In genomic region chr12:12356886-12357696, GRCh38 we compare ENCODE assay signal across 1 cellular context.
TF ChIP-seq lines count a peak whose summit lies in the region.

TSS of gene BORCS5 (plus strand) at chr12:12357078. CDS start at chr12:12357452, 374 bp downstream.

TF ChIP-seq in HepG2, 621 proteins besides CTCF, POLR2A, EP300 and RAD21 (continued from another document and continues in another):
- TF ChIP-seq PRDM15 (CRISPR knock-in tag; IDR thresholded peaks at IDR 0.05), result no peak
- no peak for TF ChIP-seq ARID3A (IDR thresholded peaks at IDR 0.05; ENCODE audit: low read depth, low read length)
- TF ChIP-seq, protein P1, sequence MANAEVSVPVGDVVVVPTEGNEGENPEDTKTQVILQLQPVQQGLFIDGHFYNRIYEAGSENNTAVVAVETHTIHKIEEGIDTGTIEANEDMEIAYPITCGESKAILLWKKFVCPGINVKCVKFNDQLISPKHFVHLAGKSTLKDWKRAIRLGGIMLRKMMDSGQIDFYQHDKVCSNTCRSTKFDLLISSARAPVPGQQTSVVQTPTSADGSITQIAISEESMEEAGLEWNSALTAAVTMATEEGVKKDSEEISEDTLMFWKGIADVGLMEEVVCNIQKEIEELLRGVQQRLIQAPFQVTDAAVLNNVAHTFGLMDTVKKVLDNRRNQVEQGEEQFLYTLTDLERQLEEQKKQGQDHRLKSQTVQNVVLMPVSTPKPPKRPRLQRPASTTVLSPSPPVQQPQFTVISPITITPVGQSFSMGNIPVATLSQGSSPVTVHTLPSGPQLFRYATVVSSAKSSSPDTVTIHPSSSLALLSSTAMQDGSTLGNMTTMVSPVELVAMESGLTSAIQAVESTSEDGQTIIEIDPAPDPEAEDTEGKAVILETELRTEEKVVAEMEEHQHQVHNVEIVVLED (CRISPR knock-in tag; IDR thresholded peaks at IDR 0.05; ENCODE audit: borderline replicate concordance), result peak; percentile 93
- TF ChIP-seq ATF4 (CRISPR knock-in tag; IDR thresholded peaks at IDR 0.05), result peak in 1 of 2 experiments; percentile 61; a peak in 2 of 4 replicates
- no peak for TF ChIP-seq ZNF652 (CRISPR knock-in tag; IDR thresholded peaks at IDR 0.05; ENCODE audit: borderline replicate concordance, low read depth)
- TF ChIP-seq TMF1 (CRISPR knock-in tag; IDR thresholded peaks at IDR 0.05; ENCODE audit: low read depth), result no peak; the same call in 1 of the 2 replicates
- no peak for TF ChIP-seq ZNF101 (CRISPR knock-in tag; IDR thresholded peaks at IDR 0.05; ENCODE audit: borderline replicate concordance, low read depth)
- TF ChIP-seq, protein P2, sequence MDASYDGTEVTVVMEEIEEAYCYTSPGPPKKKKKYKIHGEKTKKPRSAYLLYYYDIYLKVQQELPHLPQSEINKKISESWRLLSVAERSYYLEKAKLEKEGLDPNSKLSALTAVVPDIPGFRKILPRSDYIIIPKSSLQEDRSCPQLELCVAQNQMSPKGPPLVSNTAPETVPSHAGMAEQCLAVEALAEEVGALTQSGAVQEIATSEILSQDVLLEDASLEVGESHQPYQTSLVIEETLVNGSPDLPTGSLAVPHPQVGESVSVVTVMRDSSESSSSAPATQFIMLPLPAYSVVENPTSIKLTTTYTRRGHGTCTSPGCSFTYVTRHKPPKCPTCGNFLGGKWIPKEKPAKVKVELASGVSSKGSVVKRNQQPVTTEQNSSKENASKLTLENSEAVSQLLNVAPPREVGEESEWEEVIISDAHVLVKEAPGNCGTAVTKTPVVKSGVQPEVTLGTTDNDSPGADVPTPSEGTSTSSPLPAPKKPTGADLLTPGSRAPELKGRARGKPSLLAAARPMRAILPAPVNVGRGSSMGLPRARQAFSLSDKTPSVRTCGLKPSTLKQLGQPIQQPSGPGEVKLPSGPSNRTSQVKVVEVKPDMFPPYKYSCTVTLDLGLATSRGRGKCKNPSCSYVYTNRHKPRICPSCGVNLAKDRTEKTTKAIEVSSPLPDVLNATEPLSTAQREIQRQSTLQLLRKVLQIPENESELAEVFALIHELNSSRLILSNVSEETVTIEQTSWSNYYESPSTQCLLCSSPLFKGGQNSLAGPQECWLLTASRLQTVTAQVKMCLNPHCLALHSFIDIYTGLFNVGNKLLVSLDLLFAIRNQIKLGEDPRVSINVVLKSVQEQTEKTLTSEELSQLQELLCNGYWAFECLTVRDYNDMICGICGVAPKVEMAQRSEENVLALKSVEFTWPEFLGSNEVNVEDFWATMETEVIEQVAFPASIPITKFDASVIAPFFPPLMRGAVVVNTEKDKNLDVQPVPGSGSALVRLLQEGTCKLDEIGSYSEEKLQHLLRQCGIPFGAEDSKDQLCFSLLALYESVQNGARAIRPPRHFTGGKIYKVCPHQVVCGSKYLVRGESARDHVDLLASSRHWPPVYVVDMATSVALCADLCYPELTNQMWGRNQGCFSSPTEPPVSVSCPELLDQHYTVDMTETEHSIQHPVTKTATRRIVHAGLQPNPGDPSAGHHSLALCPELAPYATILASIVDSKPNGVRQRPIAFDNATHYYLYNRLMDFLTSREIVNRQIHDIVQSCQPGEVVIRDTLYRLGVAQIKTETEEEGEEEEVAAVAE (CRISPR knock-in tag; IDR thresholded peaks at IDR 0.05; ENCODE audit: borderline replicate concordance), result peak; percentile 66; the same call in 1 of the 2 replicates
- peak; percentile 52 for TF ChIP-seq ZNF564 (CRISPR knock-in tag; IDR thresholded peaks at IDR 0.05)
- no peak for TF ChIP-seq PBX2 (CRISPR knock-in tag; IDR thresholded peaks at IDR 0.05)
- no peak for TF ChIP-seq NR3C1 (CRISPR knock-in tag; IDR thresholded peaks at IDR 0.05)
- no peak for TF ChIP-seq GATAD2A (CRISPR knock-in tag; IDR thresholded peaks at IDR 0.05)
- peak; percentile 89 for TF ChIP-seq KMT2B (CRISPR knock-in tag; IDR thresholded peaks at IDR 0.05)
- TF ChIP-seq PHF20 (CRISPR knock-in tag; IDR thresholded peaks at IDR 0.05), result peak; percentile 84
- no peak for TF ChIP-seq BCLAF1 (IDR thresholded peaks at IDR 0.05)
- no peak for TF ChIP-seq GLMP (CRISPR knock-in tag; IDR thresholded peaks at IDR 0.05; ENCODE audit: borderline replicate concordance)
- peak; percentile 95 for TF ChIP-seq TAF1 (CRISPR knock-in tag; IDR thresholded peaks at IDR 0.05)
- TF ChIP-seq MEIS2 (CRISPR knock-in tag; IDR thresholded peaks at IDR 0.05), result 0 out of 2 replicates have a peak, but pooled peaks have one; percentile 19
- TF ChIP-seq ZGPAT (CRISPR knock-in tag; IDR thresholded peaks at IDR 0.05), result peak; percentile 90
- 0 out of 2 replicates have a peak, but pooled peaks have one; percentile 26 for TF ChIP-seq CBFB (CRISPR knock-in tag; IDR thresholded peaks at IDR 0.05)
- peak; percentile 66; the same call in 1 of the 2 replicates for TF ChIP-seq MAZ (IDR thresholded peaks at IDR 0.05; ENCODE audit: borderline replicate concordance, low read depth, low read length)
- peak; percentile 89 for TF ChIP-seq MAZ (CRISPR knock-in tag; IDR thresholded peaks at IDR 0.05; ENCODE audit: low read depth)
- TF ChIP-seq ZNF18 (CRISPR knock-in tag; IDR thresholded peaks at IDR 0.05; ENCODE audit: insufficient replicate concordance), result peak; percentile 33
- 0 out of 2 replicates have a peak, but pooled peaks have one; percentile 23 for TF ChIP-seq ZC3H13 (CRISPR knock-in tag; IDR thresholded peaks at IDR 0.05)
- peak; percentile 96 for TF ChIP-seq POLR2G (IDR thresholded peaks at IDR 0.05; ENCODE audit: low read depth, low read length)
- TF ChIP-seq ZBTB4 (CRISPR knock-in tag; IDR thresholded peaks at IDR 0.05; ENCODE audit: borderline replicate concordance), result peak; percentile 69; the same call in 1 of the 2 replicates
